Comparison of ENCODE assay signal across 8 cellular contexts in the genomic region with DNA sequence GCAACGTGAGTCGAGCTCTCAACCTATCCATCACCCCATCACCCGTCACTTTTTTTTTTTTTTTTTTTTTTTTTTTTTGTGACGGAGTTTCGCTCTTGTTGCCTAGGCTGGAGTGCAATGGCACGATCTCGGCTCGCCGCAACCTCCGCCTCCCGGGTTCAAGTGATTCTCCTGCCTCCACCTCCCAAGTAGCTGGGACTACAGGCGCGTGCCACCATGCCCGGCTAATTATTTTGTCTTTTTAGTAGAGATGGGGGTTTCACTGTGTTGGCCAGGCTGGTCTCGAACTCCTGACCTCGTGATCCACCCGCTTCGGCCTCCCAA. TPM values are rescaled to one million over a fixed set of nuclear protein-coding genes. Genes with fewer than 3 reads are reported as not detected.
DNase-seq lines count a peak whose midpoint lies in the region; ATAC-seq, FAIRE-seq and TF ChIP-seq lines count a peak whose summit lies in the region.
"Not testable (repeated sequence)": the region's sequence is repeated elsewhere in the genome, so short reads cannot be mapped to it uniquely, and the experiment has no call there.

No MANE protein-coding gene starts in this region.

- H3K27me3 Mint-ChIP-seq in endothelial cell (ENCODE audit: unreplicated experiment), result not testable (repeated sequence)

- peak overlapping the region; percentile 90 for H3K4me3 Mint-ChIP-seq in endothelial cell (ENCODE audit: unreplicated experiment)

- not testable (repeated sequence) for TF ChIP-seq CTCF in GM06990 (IDR thresholded peaks at IDR 0.05; ENCODE audit: insufficient read depth, low read length, poor library complexity, severe bottlenecking); Panc1 (IDR thresholded peaks at IDR 0.05); endothelial cell (IDR thresholded peaks at IDR 0.05; ENCODE audit: unreplicated experiment); pancreas (IDR thresholded peaks at IDR 0.05); upper lobe of left lung (IDR thresholded peaks at IDR 0.05)

- not testable (repeated sequence) for H3K4me1 ChIP-seq in Panc1 (ENCODE audit: control insufficient read depth, insufficient read depth, low read length); pancreas
- peaks cover 11 to 30% (median 14%) of the 10 kb centered on the region in 4 donors for H3K4me1 ChIP-seq in upper lobe of left lung

- not testable (repeated sequence) for FAIRE-seq in pancreas (lab: Jason Lieb, UNC)

- H3K27ac ChIP-seq in Panc1 (ENCODE audit: low read length), result peak overlapping the region; percentile 86
- peak overlapping the region; percentile 58 for H3K27ac ChIP-seq in layer of hippocampus (ENCODE audit: low read depth, low read length)
- H3K27ac ChIP-seq in pancreas, result peak overlapping the region in 2 of 4 donors; percentile 79 to 84
- H3K27ac ChIP-seq in upper lobe of left lung, result peak overlapping the region; percentile 67 to 87 (median 86)

- not testable (repeated sequence) for H3K9me3 Mint-ChIP-seq in activated naive CD4-positive, alpha-beta T cell treated with anti-CD3 and anti-CD28 coated beads, Interleukin-2, amount 50 U/mL, for 72 hours; endothelial cell (ENCODE audit: unreplicated experiment)

- DNase-seq in GM06990 (ENCODE audit: extremely low read depth, insufficient read length); Panc1 (ENCODE audit: low read depth, low spot score); activated naive CD4-positive, alpha-beta T cell treated with anti-CD3 and anti-CD28 coated beads, Interleukin-2, amount 50 U/mL, for 72 hours (ENCODE audit: low spot score in 2 of 2); endothelial cell (ENCODE audit: low spot score); pancreas; upper lobe of left lung: not testable (repeated sequence)

- TF ChIP-seq EP300 in upper lobe of left lung (IDR thresholded peaks at IDR 0.05), result not testable (repeated sequence)

- H3K4me3 ChIP-seq in GM06990 (replicated peaks; ENCODE audit: low read depth, low read length), result peak overlapping the region; percentile 75
- peak overlapping the region; percentile 63 to 69 for H3K4me3 ChIP-seq in Panc1 (ENCODE audit: low read depth in 2 of 2, low read length in 2 of 2)
- H3K4me3 ChIP-seq in pancreas, result peak overlapping the region; percentile 26 to 55 (median 47)
- peak overlapping the region; percentile 41 to 64 (median 52) for H3K4me3 ChIP-seq in upper lobe of left lung

- not testable (repeated sequence) for H3K27me3 ChIP-seq in GM06990 (replicated peaks; ENCODE audit: control insufficient read depth, insufficient read depth, low read length); Panc1 (ENCODE audit: control insufficient read depth, insufficient read depth, low read length); layer of hippocampus (ENCODE audit: control insufficient read depth, insufficient read depth, low read length); pancreas; upper lobe of left lung

- WGBS in pancreas, 2 donors, result 42 to 43% methylated on average over 16 to 18 of the region's 18 CpGs
- WGBS in upper lobe of left lung, 2 donors, result 44% methylated on average over 16 to 18 of the region's 18 CpGs

- H3K9me3 ChIP-seq in Panc1 (ENCODE audit: control insufficient read depth, insufficient read depth, low read depth, low read length); pancreas; upper lobe of left lung: not testable (repeated sequence)

- peak overlapping the region; percentile 86 to 90 for H3K27ac Mint-ChIP-seq in activated naive CD4-positive, alpha-beta T cell treated with anti-CD3 and anti-CD28 coated beads, Interleukin-2, amount 50 U/mL, for 72 hours
- peak overlapping the region; percentile 98 for H3K27ac Mint-ChIP-seq in endothelial cell (ENCODE audit: unreplicated experiment)

- CTCF ChIA-PET in Panc1 (lab: Charles Lee), result interaction anchor here (0.6 to 1.0 kb wide), 2 partner anchors 27 to 29 kb away, joined by 3 read pairs; no protein-coding TSS in a partner anchor

- not testable (repeated sequence) for TF ChIP-seq POLR2A in upper lobe of left lung (IDR thresholded peaks at IDR 0.05)

- ATAC-seq in HG02852 (IDR thresholded peaks at IDR 0.05; ENCODE audit: unreplicated experiment) (peak; percentile 10), Panc1 (peak; percentile 29)
- ATAC-seq in activated naive CD4-positive, alpha-beta T cell treated with anti-CD3 and anti-CD28 coated beads, Interleukin-2, amount 50 U/mL, for 72 hours, result peak; percentile 43 to 64
- ATAC-seq in pancreas; upper lobe of left lung (ENCODE audit: low FRiP score in 2 of 2): not testable (repeated sequence)

- intact Hi-C loops in Panc1 (cut with micrococcal nuclease; ENCODE audit: unreplicated experiment); pancreas (cut with DNase I): not testable (repeated sequence)

- in situ Hi-C loops in Panc1 (cut with HindIII; ENCODE audit: low pct_unique_long_range_greater_than_20kb, low sequenced_read_pairs), result not testable (repeated sequence)

- peaks cover 0 to 13% of the 10 kb centered on the region in 2 donors for H3K36me3 Mint-ChIP-seq in activated naive CD4-positive, alpha-beta T cell treated with anti-CD3 and anti-CD28 coated beads, Interleukin-2, amount 50 U/mL, for 72 hours
- H3K36me3 Mint-ChIP-seq in endothelial cell (ENCODE audit: low read depth, unreplicated experiment), result not testable (repeated sequence)

- POLR2A ChIA-PET in Panc1 (lab: Charles Lee), result interaction anchor here (0.6 to 0.9 kb wide), 7 partner anchors 13 to 292 kb away, joined by 3 to 11 read pairs (median 4); a partner anchor contains a TSS

- not testable (repeated sequence) for BruUV-seq in Panc1 (replicated peaks; lab: Mats Ljungman, UMichigan)

- H3K4me1 Mint-ChIP-seq in endothelial cell (ENCODE audit: unreplicated experiment), result peaks cover 31% of the 10 kb centered on the region

- not testable (repeated sequence) for H3K36me3 ChIP-seq in GM06990 (ENCODE audit: control insufficient read depth, insufficient read depth, low read length); Panc1 (ENCODE audit: control insufficient read depth, insufficient read depth, low read length); pancreas; upper lobe of left lung

RNA-seq across cellular contexts. Expression of a gene that starts 0.4 kb away (rescaled TPM):
- total RNA-seq in Panc1 (2021; ENCODE audit: unreplicated experiment) (0.69 TPM), endothelial cell (ENCODE audit: unreplicated experiment) (2.2 TPM), pancreas (under 1 TPM; 0.20 to 0.98 (median 0.57) TPM), upper lobe of left lung (10 to 100 TPM in 2 of 6 donors, 1 to 10 TPM in 4; 1.2 to 16.9 (median 4.8) TPM)
- 0.94 TPM for polyA plus RNA-seq in Panc1 (2012; ENCODE audit: insufficient read length)
- 1 to 10 TPM; 1.2 to 2.0 TPM for total RNA-seq in activated naive CD4-positive, alpha-beta T cell treated with anti-CD3 and anti-CD28 coated beads, Interleukin-2, amount 50 U/mL, for 72 hours
- 1 to 10 TPM; 1.2 to 4.1 TPM for polyA plus RNA-seq in pancreas

RNA-seq across cellular contexts. Expression of a gene that starts 12.0 kb away (rescaled TPM):
- total RNA-seq in Panc1 (2021; ENCODE audit: unreplicated experiment) (225 TPM), endothelial cell (ENCODE audit: unreplicated experiment) (376 TPM), pancreas (100 to 1,000 TPM in 1 of 6 donors, 10 to 100 TPM in 5; 38.6 to 101 (median 58.3) TPM), upper lobe of left lung (100 to 1,000 TPM in 2 of 6 donors, 10 to 100 TPM in 4; 41.9 to 132 (median 84.6) TPM)
- 176 TPM for polyA plus RNA-seq in Panc1 (2012; ENCODE audit: insufficient read length)
- 100 to 1,000 TPM; 140 to 187 TPM for total RNA-seq in activated naive CD4-positive, alpha-beta T cell treated with anti-CD3 and anti-CD28 coated beads, Interleukin-2, amount 50 U/mL, for 72 hours
- 10 to 100 TPM; 22.0 to 68.7 TPM for polyA plus RNA-seq in pancreas

RNA-seq across cellular contexts. Expression of a gene that starts 35.8 kb away (rescaled TPM):
- total RNA-seq in Panc1 (2021; ENCODE audit: unreplicated experiment), result 79.9 TPM
- polyA plus RNA-seq in Panc1 (2012; ENCODE audit: insufficient read length), result 103 TPM
- total RNA-seq in activated naive CD4-positive, alpha-beta T cell treated with anti-CD3 and anti-CD28 coated beads, Interleukin-2, amount 50 U/mL, for 72 hours, result 10 to 100 TPM; 63.1 to 85.3 TPM
- total RNA-seq in endothelial cell (ENCODE audit: unreplicated experiment), result 82.1 TPM
- total RNA-seq in pancreas, result 10 to 100 TPM; 26.3 to 45.8 (median 32.1) TPM
- 10 to 100 TPM; 26.4 to 34.4 TPM for polyA plus RNA-seq in pancreas
- 10 to 100 TPM; 33.4 to 62.3 (median 45.3) TPM for total RNA-seq in upper lobe of left lung
